ENCODE assay signal across 8 cellular contexts in the genomic region with DNA sequence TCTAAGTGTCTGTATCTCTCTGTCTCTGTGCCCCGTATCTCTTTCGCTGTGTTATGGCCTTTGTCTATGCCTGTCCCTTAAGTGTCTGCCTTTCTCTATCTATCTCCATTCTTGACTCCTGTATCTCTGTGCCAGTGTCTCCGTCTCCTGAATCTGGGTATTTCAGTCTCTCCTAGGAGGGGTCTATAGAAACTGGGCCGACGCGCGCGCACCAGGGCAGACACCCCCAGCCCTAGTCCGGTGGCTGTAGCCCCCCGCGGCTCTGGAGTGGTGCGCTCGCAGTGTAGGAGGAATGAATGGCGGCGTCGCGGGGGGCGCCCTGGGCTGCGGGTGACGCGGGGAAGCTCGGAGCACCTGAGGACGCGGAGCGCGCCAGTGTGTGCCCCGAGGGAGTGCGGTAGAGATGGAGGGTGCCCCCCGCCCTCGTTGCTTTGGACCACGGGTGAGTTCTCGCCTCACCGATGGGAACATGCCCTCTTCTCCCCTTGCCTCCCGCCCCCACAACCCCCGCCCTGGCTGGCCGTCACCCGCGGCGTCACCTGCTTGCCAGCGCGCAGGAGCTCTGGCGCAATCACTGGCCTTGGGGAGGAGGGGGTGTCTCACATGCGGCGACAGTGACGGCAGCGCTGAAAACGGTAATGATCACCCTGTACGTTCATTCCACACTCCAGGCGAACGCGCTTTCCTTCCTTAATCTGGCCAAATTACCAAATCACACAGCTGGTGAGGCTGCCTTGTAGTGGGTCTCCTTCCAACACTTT. TPM values are rescaled to one million over a fixed set of nuclear protein-coding genes. Genes with fewer than 3 reads are reported as not detected.
A peak's percentile ranks its signal among the peaks of the same experiment; 100 is the strongest.
DNase-seq lines count a peak whose midpoint lies in the region; ATAC-seq and TF ChIP-seq lines count a peak whose summit lies in the region.

No MANE protein-coding gene starts in this region.

- H3K4me3 Mint-ChIP-seq in activated naive CD8-positive, alpha-beta T cell treated with anti-CD3 and anti-CD28 coated beads for 36 hours: peak overlapping the region; percentile 71

- no peak overlapping the region for H3K27ac Mint-ChIP-seq in activated naive CD8-positive, alpha-beta T cell treated with anti-CD3 and anti-CD28 coated beads for 36 hours

- TF ChIP-seq CTCF in right lobe of liver (IDR thresholded peaks at IDR 0.05): no peak

- intact Hi-C loops in right lobe of liver (cut with DNase I): no loop called here

- H3K4me1 ChIP-seq in HAP-1 (peaks cover 8% of the 10 kb centered on the region), right lobe of liver (peaks cover 0 to 19% (median 0%) of the 10 kb centered on the region in 4 donors)

- H3K4me3 ChIP-seq in HAP-1: peak overlapping the region; percentile 34
- peak overlapping the region in 2 of 3 donors; percentile 33 to 41 for H3K4me3 ChIP-seq in right lobe of liver

- no peak for DNase-seq in HAP-1 (ENCODE audit: low spot score in 2 of 2)
- DNase-seq in NCI-H2171 (lab: John Stamatoyannopoulos, UW): peak; percentile 48
- DNase-seq in activated naive CD8-positive, alpha-beta T cell treated with anti-CD3 and anti-CD28 coated beads for 36 hours: peak; percentile 28
- peak in 2 of 3 donors; percentile 59 to 73 for DNase-seq in right lobe of liver
- DNase-seq in SKM-1 treated with dmso at 0.1 percent for 144 hours (lab: John Stamatoyannopoulos, UW; ENCODE audit: unreplicated experiment): no peak
- no peak for DNase-seq in DMS114 treated with DMSO at 0.1 percent for 48 hours (lab: John Stamatoyannopoulos, UW; ENCODE audit: unreplicated experiment)

- H3K36me3 Mint-ChIP-seq in activated naive CD8-positive, alpha-beta T cell treated with anti-CD3 and anti-CD28 coated beads for 36 hours: peaks cover 16% of the 10 kb centered on the region

- 3% methylated on average over 28 of the region's 51 CpGs for WGBS in right lobe of liver (ENCODE audit: insufficient coverage, low coverage, low lambda C conversion rate, missing lambda C conversion rate)

- no peaks in the 10 kb centered on the region for H3K9me3 ChIP-seq in HAP-1
- no peaks in the 10 kb centered on the region for H3K9me3 ChIP-seq in right lobe of liver

- in situ Hi-C loops in HAP-1 (cut with MboI; ENCODE audit: low sequenced_read_pairs): no loop called here

- no peaks in the 10 kb centered on the region for H3K36me3 ChIP-seq in HAP-1 (replicated peaks)
- no peaks in the 10 kb centered on the region for H3K36me3 ChIP-seq in right lobe of liver

- peaks cover 17% of the 10 kb centered on the region for H3K4me1 Mint-ChIP-seq in activated naive CD8-positive, alpha-beta T cell treated with anti-CD3 and anti-CD28 coated beads for 36 hours

- H3K27me3 Mint-ChIP-seq in activated naive CD8-positive, alpha-beta T cell treated with anti-CD3 and anti-CD28 coated beads for 36 hours: peaks cover 57% of the 10 kb centered on the region

- H3K9me3 Mint-ChIP-seq in activated naive CD8-positive, alpha-beta T cell treated with anti-CD3 and anti-CD28 coated beads for 36 hours: peaks cover 3% of the 10 kb centered on the region

- H3K27me3 ChIP-seq in HAP-1 (ENCODE audit: low read depth) (peaks cover 13% of the 10 kb centered on the region), right lobe of liver (no peaks in the 10 kb centered on the region)

- ATAC-seq in right lobe of liver (peak; percentile 38 to 52 (median 40)), GM18909 (IDR thresholded peaks at IDR 0.05; ENCODE audit: poor library complexity, unreplicated experiment) (no peak), HG03095 (IDR thresholded peaks at IDR 0.05; ENCODE audit: unreplicated experiment) (no peak)

- no peak overlapping the region for H3K27ac ChIP-seq in right lobe of liver

- no peak for TF ChIP-seq POLR2A in right lobe of liver (IDR thresholded peaks at IDR 0.05)

RNA-seq across cellular contexts. Expression of a gene that starts 1.0 kb away (rescaled TPM):
- not detected for total RNA-seq in activated naive CD8-positive, alpha-beta T cell treated with anti-CD3 and anti-CD28 coated beads for 36 hours
- under 1 TPM in 3 of 6 experiments, not detected in 3; 0.21 to 0.42 (median 0.24) TPM for total RNA-seq in right lobe of liver

RNA-seq across cellular contexts. Expression of a gene that starts 12.9 kb away (rescaled TPM):
- total RNA-seq in activated naive CD8-positive, alpha-beta T cell treated with anti-CD3 and anti-CD28 coated beads for 36 hours: 10 to 100 TPM; 10.2 to 10.9 TPM
- 10 to 100 TPM in 2 of 6 experiments, 1 to 10 TPM in 4; 4.9 to 19.4 (median 7.1) TPM for total RNA-seq in right lobe of liver

RNA-seq across cellular contexts. Expression of a gene that starts 13.5 kb away (rescaled TPM):
- not detected for total RNA-seq in activated naive CD8-positive, alpha-beta T cell treated with anti-CD3 and anti-CD28 coated beads for 36 hours
- not detected for total RNA-seq in right lobe of liver

RNA-seq across cellular contexts. Expression of a gene that starts 13.6 kb away (rescaled TPM):
- 10 to 100 TPM; 52.3 to 54.9 TPM for total RNA-seq in activated naive CD8-positive, alpha-beta T cell treated with anti-CD3 and anti-CD28 coated beads for 36 hours
- total RNA-seq in right lobe of liver: 100 to 1,000 TPM in 2 of 6 experiments, 10 to 100 TPM in 4; 29.3 to 130 (median 35.5) TPM

RNA-seq across cellular contexts. Expression of a gene that starts 33.0 kb away (rescaled TPM):
- not detected for total RNA-seq in activated naive CD8-positive, alpha-beta T cell treated with anti-CD3 and anti-CD28 coated beads for 36 hours
- total RNA-seq in right lobe of liver: under 1 TPM in 3 of 6 experiments, not detected in 3; 0.21 to 0.59 (median 0.25) TPM

Comparison
In these comparisons a context has a peak if more than half of its experiments do, and no peak if none do; other contexts are left out.
1. DNase-seq: peak in NCI-H2171 (single experiment), activated naive CD8-positive, alpha-beta T cell treated with anti-CD3 and anti-CD28 coated beads for 36 hours (single experiment) and right lobe of liver (2 of 3); none in HAP-1 (0 of 2), SKM-1 treated with dmso at 0.1 percent for 144 hours (single experiment) and DMS114 treated with DMSO at 0.1 percent for 48 hours (single experiment).
2. ATAC-seq: peak in right lobe of liver (4 of 4); none in GM18909 (single experiment) and HG03095 (single experiment).